Comparison of ENCODE assay signal across 8 cellular contexts in the genomic region with DNA sequence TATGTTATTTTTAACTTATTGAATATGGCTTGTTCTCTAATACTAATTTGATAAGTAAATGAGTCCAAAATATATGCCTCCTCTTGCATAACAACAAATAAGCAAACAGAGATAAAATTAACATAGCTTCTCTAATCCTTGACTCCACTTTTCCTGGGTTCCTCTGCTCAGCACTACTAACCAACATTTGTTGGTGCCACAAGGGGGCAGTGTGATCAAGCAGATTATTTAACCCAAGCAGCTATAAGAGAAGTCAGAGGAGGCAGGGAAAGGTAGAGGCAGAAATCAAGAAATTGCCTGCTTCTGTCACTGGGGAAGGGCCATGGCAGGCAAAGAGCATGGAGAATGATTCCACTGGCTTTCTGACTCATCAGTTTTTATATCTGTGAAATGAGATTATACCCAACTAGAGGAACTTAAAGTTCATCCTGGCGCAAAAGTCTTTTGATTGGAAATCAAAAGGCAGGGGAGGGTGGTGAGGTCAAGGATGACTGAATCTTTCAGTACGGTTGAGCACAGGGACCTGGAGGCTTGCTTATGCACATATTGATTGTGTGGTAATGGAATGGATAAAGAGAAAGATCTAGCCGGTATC.
DNase-seq lines count a peak whose midpoint lies in the region; ATAC-seq and TF ChIP-seq lines count a peak whose summit lies in the region.

No MANE protein-coding gene starts in this region.

- H3K4me3 ChIP-seq in SK-N-MC (no peak overlapping the region), cardiac muscle cell (no peak overlapping the region)

- no peak overlapping the region for H3K27ac Mint-ChIP-seq in activated naive CD4-positive, alpha-beta T cell treated with anti-CD3 and anti-CD28 coated beads, Interleukin-2, amount 10 ng/mL, durations not matched to agents 7 days and 5 days

- ATAC-seq in GM21423 (IDR thresholded peaks at IDR 0.05; ENCODE audit: unreplicated experiment) (peak; percentile 65), HG03095 (IDR thresholded peaks at IDR 0.05; ENCODE audit: unreplicated experiment) (no peak)

- H3K36me3 Mint-ChIP-seq in activated naive CD4-positive, alpha-beta T cell treated with anti-CD3 and anti-CD28 coated beads, Interleukin-2, amount 10 ng/mL, durations not matched to agents 7 days and 5 days = no peaks in the 10 kb centered on the region

- DNase-seq in DMS53 (lab: John Stamatoyannopoulos, UW) (peak; percentile 76), Kasumi-1 (lab: John Stamatoyannopoulos, UW) (peak; percentile 64 to 77), SK-N-MC (ENCODE audit: low read depth, low spot score) (peak; percentile 22), cardiac muscle cell (ENCODE audit: low read depth in 1 of 2, low spot score in 1 of 2) (peak; percentile 70 to 81), renal cortical epithelial cell (ENCODE audit: low read depth) (peak; percentile 56)
- peak; percentile 81 for DNase-seq in activated naive CD4-positive, alpha-beta T cell treated with anti-CD3 and anti-CD28 coated beads, Interleukin-2, amount 10 ng/mL, durations not matched to agents 7 days and 5 days

- H3K4me1 ChIP-seq in cardiac muscle cell (ENCODE audit: low read depth) = peaks cover 4% of the 10 kb centered on the region

- H3K27me3 Mint-ChIP-seq in activated naive CD4-positive, alpha-beta T cell treated with anti-CD3 and anti-CD28 coated beads, Interleukin-2, amount 10 ng/mL, durations not matched to agents 7 days and 5 days = peaks cover 23% of the 10 kb centered on the region

- H3K4me3 Mint-ChIP-seq in activated naive CD4-positive, alpha-beta T cell treated with anti-CD3 and anti-CD28 coated beads, Interleukin-2, amount 10 ng/mL, durations not matched to agents 7 days and 5 days = no peak overlapping the region

- no peaks in the 10 kb centered on the region for H3K9me3 Mint-ChIP-seq in activated naive CD4-positive, alpha-beta T cell treated with anti-CD3 and anti-CD28 coated beads, Interleukin-2, amount 10 ng/mL, durations not matched to agents 7 days and 5 days

- H3K27me3 ChIP-seq in cardiac muscle cell = no peaks in the 10 kb centered on the region

- H3K9me3 ChIP-seq in SK-N-MC (ENCODE audit: low read depth, low read length) = no peaks in the 10 kb centered on the region
- H3K9me3 ChIP-seq in cardiac muscle cell (ENCODE audit: low read depth) = no peaks in the 10 kb centered on the region

- H3K9ac ChIP-seq in SK-N-MC (ENCODE audit: insufficient read length) = no peak overlapping the region

- H3K27ac ChIP-seq in SK-N-MC (no peak overlapping the region), cardiac muscle cell (no peak overlapping the region)

- H3K36me3 ChIP-seq in SK-N-MC (ENCODE audit: insufficient read depth, low read length) = no peaks in the 10 kb centered on the region
- H3K36me3 ChIP-seq in cardiac muscle cell = no peaks in the 10 kb centered on the region

- peak; percentile 71 for TF ChIP-seq CTCF in cardiac muscle cell (IDR thresholded peaks at IDR 0.05; ENCODE audit: low read depth, low read length)

- CTCF ChIA-PET in activated naive CD4-positive, alpha-beta T cell treated with anti-CD3 and anti-CD28 coated beads, Interleukin-2, amount 10 ng/mL, durations not matched to agents 7 days and 5 days (lab: Charles Lee) = interaction anchor here (1.0 to 12.1 kb wide), 18 partner anchors 11 to 798 kb away, joined by 3 to 348 read pairs (median 8); a partner anchor contains a TSS

- peaks cover 4% of the 10 kb centered on the region for H3K4me1 Mint-ChIP-seq in activated naive CD4-positive, alpha-beta T cell treated with anti-CD3 and anti-CD28 coated beads, Interleukin-2, amount 10 ng/mL, durations not matched to agents 7 days and 5 days

Comparison
In these comparisons a context has a peak if more than half of its experiments do, and no peak if none do; other contexts are left out.
1. DNase-seq: peak in every context shown above with its lines; median percentile 81 in activated naive CD4-positive, alpha-beta T cell treated with anti-CD3 and anti-CD28 coated beads, Interleukin-2, amount 10 ng/mL, durations not matched to agents 7 days and 5 days; 76 in DMS53; 76 in cardiac muscle cell; 70 in Kasumi-1; 56 in renal cortical epithelial cell; 22 in SK-N-MC.